ENCODE assay signal across 18 cellular contexts in genomic region chr7:152633504-152633903, GRCh38.
"Had no signal": no experiment of that assay in that cellular context is flagged by ENCODE, and none has a peak within 500 bp of the region (broad histone marks: within the 10 kb centered on the region; RNA-seq: fewer than 3 reads in every experiment).

No MANE protein-coding gene starts in this region.

- H3K27ac Mint-ChIP-seq: activated B cell treated with CpG ODN at 0.5 μM for 24 hours; activated CD4-positive, alpha-beta memory T cell treated with anti-CD3 and anti-CD28 coated beads for 36 hours; activated CD8-positive, alpha-beta memory T cell treated with anti-CD3 and anti-CD28 coated beads, Interleukin-2, amount 10 ng/mL, durations not matched to agents 7 days and 5 days; activated naive CD8-positive, alpha-beta T cell; nephron; stimulated activated naive B cell treated with anti-CD40 and anti-IgM and Interleukin-4, amounts not matched to agents 10 μg/mL and 1 μg/mL and 100 μg/mL, for 72 hours had no signal

- H3K4me1 Mint-ChIP-seq: activated B cell treated with CpG ODN at 0.5 μM for 24 hours; activated CD8-positive, alpha-beta memory T cell treated with anti-CD3 and anti-CD28 coated beads, Interleukin-2, amount 10 ng/mL, durations not matched to agents 7 days and 5 days; nephron; stimulated activated naive B cell treated with anti-CD40 and anti-IgM and Interleukin-4, amounts not matched to agents 10 μg/mL and 1 μg/mL and 100 μg/mL, for 72 hours had no signal

- H3K9me3 Mint-ChIP-seq: activated B cell treated with CpG ODN at 0.5 μM for 24 hours; activated CD4-positive, alpha-beta memory T cell treated with anti-CD3 and anti-CD28 coated beads for 36 hours; stimulated activated naive B cell treated with anti-CD40 and anti-IgM and Interleukin-4, amounts not matched to agents 10 μg/mL and 1 μg/mL and 100 μg/mL, for 72 hours had no signal

- H3K4me3 Mint-ChIP-seq: activated B cell treated with CpG ODN at 0.5 μM for 24 hours; activated CD4-positive, alpha-beta memory T cell treated with anti-CD3 and anti-CD28 coated beads for 36 hours; activated CD8-positive, alpha-beta memory T cell treated with anti-CD3 and anti-CD28 coated beads, Interleukin-2, amount 10 ng/mL, durations not matched to agents 7 days and 5 days; activated naive CD8-positive, alpha-beta T cell; nephron; stimulated activated naive B cell treated with anti-CD40 and anti-IgM and Interleukin-4, amounts not matched to agents 10 μg/mL and 1 μg/mL and 100 μg/mL, for 72 hours had no signal

- DNase-seq: activated B cell treated with CpG ODN at 0.5 μM for 24 hours; activated CD4-positive, alpha-beta memory T cell treated with anti-CD3 and anti-CD28 coated beads for 36 hours; activated CD4-positive, alpha-beta T cell treated with anti-CD3 and anti-CD28 coated beads for 4 hours; activated CD8-positive, alpha-beta memory T cell treated with anti-CD3 and anti-CD28 coated beads, Interleukin-2, amount 10 ng/mL, durations not matched to agents 7 days and 5 days; effector CD4-positive, alpha-beta T cell; gastrocnemius medialis; head of caudate nucleus; kidney; left lung; midbrain; nucleus accumbens; posterior cingulate gyrus; spleen; stimulated activated CD4-positive, alpha-beta T cell treated with anti-CD3 and anti-CD28 coated beads, Interleukin-4, amount 100 ng/mL, for 4 hours; stimulated activated naive B cell treated with anti-CD40 and anti-IgM and Interleukin-4, amounts not matched to agents 10 μg/mL and 1 μg/mL and 100 μg/mL, for 72 hours; upper lobe of left lung had no signal

- H3K36me3 Mint-ChIP-seq: activated CD4-positive, alpha-beta memory T cell treated with anti-CD3 and anti-CD28 coated beads for 36 hours; activated CD8-positive, alpha-beta memory T cell treated with anti-CD3 and anti-CD28 coated beads, Interleukin-2, amount 10 ng/mL, durations not matched to agents 7 days and 5 days; activated naive CD8-positive, alpha-beta T cell; stimulated activated naive B cell treated with anti-CD40 and anti-IgM and Interleukin-4, amounts not matched to agents 10 μg/mL and 1 μg/mL and 100 μg/mL, for 72 hours had no signal

- FAIRE-seq: kidney had no signal

- ATAC-seq: activated CD8-positive, alpha-beta memory T cell treated with anti-CD3 and anti-CD28 coated beads, Interleukin-2, amount 10 ng/mL, durations not matched to agents 7 days and 5 days; gastrocnemius medialis; left lung; stimulated activated naive B cell treated with anti-CD40 and anti-IgM and Interleukin-4, amounts not matched to agents 10 μg/mL and 1 μg/mL and 100 μg/mL, for 72 hours had no signal
